ENCODE assay signal across 22 cellular contexts in genomic region chr5:171617268-171617667, GRCh38.
DNase-seq lines count a peak whose midpoint lies in the region; ATAC-seq and TF ChIP-seq lines count a peak whose summit lies in the region.
"Had no signal": no experiment of that assay in that cellular context is flagged by ENCODE, and none has a peak within 500 bp of the region (broad histone marks: within the 10 kb centered on the region; RNA-seq: fewer than 3 reads in every experiment).

No MANE protein-coding gene starts in this region.

- H3K4me1 Mint-ChIP-seq in T-helper 17 cell (no peaks in the 10 kb centered on the region), glutamatergic neuron (ENCODE audit: low read depth, unreplicated experiment) (peaks cover 27% of the 10 kb centered on the region), neural crest cell (peaks cover 36% of the 10 kb centered on the region)
- no peaks in the 10 kb centered on the region for H3K4me1 Mint-ChIP-seq in activated naive CD8-positive, alpha-beta T cell treated with anti-CD3 and anti-CD28 coated beads for 36 hours
- H3K4me1 Mint-ChIP-seq: CD14-positive monocyte; CD8-positive, alpha-beta memory T cell had no signal

- H3K36me3 ChIP-seq in H7 (replicated peaks; ENCODE audit: control insufficient read depth, insufficient read depth, low read length) = no peaks in the 10 kb centered on the region
- H3K36me3 ChIP-seq: BE2C; BLaER1 treated with 17β-estradiol and CSF1 and Interleukin-3, amounts not matched to agents 10 nM and 100 nM; HAP-1 had no signal

- DNase-seq in T-helper 17 cell (no peak), glutamatergic neuron (no peak), neural crest cell (ENCODE audit: low read depth, low spot score) (no peak), ureter (ENCODE audit: low spot score) (peak; percentile 26), H7 (no peak), foreskin melanocyte (no peak)
- DNase-seq in activated naive CD8-positive, alpha-beta T cell treated with anti-CD3 and anti-CD28 coated beads for 36 hours = no peak
- DNase-seq: ACHN; AML-193; BE2C; CD4-positive, alpha-beta T cell; CD8-positive, alpha-beta memory T cell; DMS 273 treated with DMSO at 0.1 percent for 48 hours; DMS79; EL; GDM1; GM23248 had no signal

- H3K4me3 Mint-ChIP-seq in T-helper 17 cell = no peak overlapping the region
- peak overlapping the region; percentile 18 for H3K4me3 Mint-ChIP-seq in glutamatergic neuron (ENCODE audit: unreplicated experiment)
- H3K4me3 Mint-ChIP-seq in neural crest cell = no peak overlapping the region
- H3K4me3 Mint-ChIP-seq in activated naive CD8-positive, alpha-beta T cell treated with anti-CD3 and anti-CD28 coated beads for 36 hours = no peak overlapping the region
- H3K4me3 Mint-ChIP-seq: CD14-positive monocyte; CD4-positive, alpha-beta T cell; CD8-positive, alpha-beta memory T cell had no signal

- no peaks in the 10 kb centered on the region for H3K9me3 ChIP-seq in T-helper 17 cell (ENCODE audit: control insufficient read depth, low read length, poor library complexity, severe bottlenecking)
- H3K9me3 ChIP-seq: A549; BE2C; BLaER1 treated with 17β-estradiol and CSF1 and Interleukin-3, amounts not matched to agents 10 nM and 100 nM; HAP-1 had no signal

- no peak for TF ChIP-seq CTCF in glutamatergic neuron (IDR thresholded peaks at IDR 0.05; ENCODE audit: partially characterized antibody, unreplicated experiment)
- TF ChIP-seq CTCF in neural crest cell (conservative IDR thresholded peaks at IDR 0.05) = no peak

- H3K9me3 Mint-ChIP-seq in glutamatergic neuron (ENCODE audit: unreplicated experiment) = peaks cover 4% of the 10 kb centered on the region
- peaks cover 3% of the 10 kb centered on the region for H3K9me3 Mint-ChIP-seq in neural crest cell
- no peaks in the 10 kb centered on the region for H3K9me3 Mint-ChIP-seq in activated naive CD8-positive, alpha-beta T cell treated with anti-CD3 and anti-CD28 coated beads for 36 hours
- H3K9me3 Mint-ChIP-seq: CD14-positive monocyte; CD4-positive, alpha-beta T cell; CD8-positive, alpha-beta memory T cell had no signal

- peaks cover 27% of the 10 kb centered on the region for H3K27me3 Mint-ChIP-seq in T-helper 17 cell
- peaks cover 10% of the 10 kb centered on the region for H3K27me3 Mint-ChIP-seq in glutamatergic neuron (ENCODE audit: unreplicated experiment)
- H3K27me3 Mint-ChIP-seq in neural crest cell (ENCODE audit: low read depth) = peaks cover 13% of the 10 kb centered on the region
- H3K27me3 Mint-ChIP-seq in activated naive CD8-positive, alpha-beta T cell treated with anti-CD3 and anti-CD28 coated beads for 36 hours = peaks cover 4% of the 10 kb centered on the region

- H3K36me3 Mint-ChIP-seq in T-helper 17 cell (ENCODE audit: low read depth) = peaks cover 2% of the 10 kb centered on the region
- H3K36me3 Mint-ChIP-seq in glutamatergic neuron (ENCODE audit: unreplicated experiment) = peaks cover 16% of the 10 kb centered on the region
- H3K36me3 Mint-ChIP-seq in neural crest cell (ENCODE audit: low read depth) = no peaks in the 10 kb centered on the region
- no peaks in the 10 kb centered on the region for H3K36me3 Mint-ChIP-seq in activated naive CD8-positive, alpha-beta T cell treated with anti-CD3 and anti-CD28 coated beads for 36 hours
- H3K36me3 Mint-ChIP-seq: CD14-positive monocyte had no signal

- H3K27ac Mint-ChIP-seq in T-helper 17 cell = peak overlapping the region; percentile 6
- H3K27ac Mint-ChIP-seq in glutamatergic neuron (ENCODE audit: unreplicated experiment) = no peak overlapping the region
- peak overlapping the region; percentile 75 for H3K27ac Mint-ChIP-seq in neural crest cell (ENCODE audit: unreplicated experiment)
- H3K27ac Mint-ChIP-seq in activated naive CD8-positive, alpha-beta T cell treated with anti-CD3 and anti-CD28 coated beads for 36 hours = no peak overlapping the region
- H3K27ac Mint-ChIP-seq: CD4-positive, alpha-beta T cell had no signal

- H3K4me3 ChIP-seq in H7 (ENCODE audit: insufficient read depth, low read depth, low read length) = no peak overlapping the region
- H3K4me3 ChIP-seq: A549; BLaER1 treated with 17β-estradiol and CSF1 and Interleukin-3, amounts not matched to agents 10 nM and 100 nM; GM12878; GM23248; HAP-1 had no signal

- H3K27me3 ChIP-seq in H7 (ENCODE audit: control insufficient read depth, insufficient read depth, low read length) = peaks cover 17% of the 10 kb centered on the region
- H3K27me3 ChIP-seq: BE2C; BLaER1 treated with 17β-estradiol and CSF1 and Interleukin-3, amounts not matched to agents 10 nM and 100 nM had no signal

- no peak for ATAC-seq in T-helper 17 cell
- ATAC-seq: GM12878 had no signal

Comparison
In these comparisons a context has a peak if more than half of its experiments do, and no peak if none do; other contexts are left out.
1. H3K27ac Mint-ChIP-seq: peak in T-helper 17 cell (single experiment) and neural crest cell (single experiment); none in glutamatergic neuron (single experiment) and activated naive CD8-positive, alpha-beta T cell treated with anti-CD3 and anti-CD28 coated beads for 36 hours (single experiment).